8 cellular contexts compared by ENCODE assay signal in genomic region chrX:74422576-74423288, GRCh38. TPM values are rescaled to one million over a fixed set of nuclear protein-coding genes. Genes with fewer than 3 reads are reported as not detected.
DNase-seq lines count a peak whose midpoint lies in the region; ATAC-seq, FAIRE-seq and TF ChIP-seq lines count a peak whose summit lies in the region.

No MANE protein-coding gene starts in this region.

- H3K36me3 ChIP-seq in esophagus (ENCODE audit: control insufficient read depth in 2 of 2, insufficient read depth in 2 of 2, low read length in 1 of 2) = no peaks in the 10 kb centered on the region

- H3K4me1 ChIP-seq in esophagus (ENCODE audit: control insufficient read depth in 2 of 2, insufficient read depth in 2 of 2, low read length in 1 of 2) = no peaks in the 10 kb centered on the region

- no peaks in the 10 kb centered on the region for H3K27me3 ChIP-seq in esophagus (ENCODE audit: control insufficient read depth in 1 of 2, insufficient read depth in 2 of 2, low read length in 2 of 2)

- no peaks in the 10 kb centered on the region for H3K27me3 Mint-ChIP-seq in mesothelial cell of epicardium (ENCODE audit: low read depth)

- H3K4me3 Mint-ChIP-seq in mesothelial cell of epicardium = peak overlapping the region; percentile 75

- peak overlapping the region; percentile 42 to 54 for H3K4me3 ChIP-seq in esophagus (ENCODE audit: low read depth in 1 of 2, low read length in 2 of 2)

- no peak for FAIRE-seq in D721Med (lab: Jason Lieb, UNC)

- peak overlapping the region; percentile 87 for H3K27ac Mint-ChIP-seq in mesothelial cell of epicardium

- ATAC-seq in SK-N-SH treated with all-trans-retinoic acid at 6 μM for 48 hours (peak; percentile 62), GM19035 (IDR thresholded peaks at IDR 0.05; ENCODE audit: unreplicated experiment) (no peak)

- WGBS in esophagus, 2 donors = 11 to 30% methylated on average over 35 to 44 of the region's 44 CpGs

- DNase-seq in NCI-H524 (lab: John Stamatoyannopoulos, UW) = peak; percentile 63 to 73
- no peak for DNase-seq in NCI-H524 treated with DMSO at 0.1 percent for 48 hours (lab: John Stamatoyannopoulos, UW)
- DNase-seq in mesothelial cell of epicardium (ENCODE audit: low spot score in 2 of 2, unreplicated experiment in 2 of 2) = peak in 1 of 2 experiments; percentile 65
- no peak for DNase-seq in D721Med (ENCODE audit: insufficient read length, low spot score)

- no peaks in the 10 kb centered on the region for H3K9me3 ChIP-seq in esophagus (ENCODE audit: control insufficient read depth in 2 of 2, insufficient read depth in 1 of 2, low read depth in 1 of 2, low read length in 1 of 2)

- peaks cover 4% of the 10 kb centered on the region for H3K9me3 Mint-ChIP-seq in mesothelial cell of epicardium

- TF ChIP-seq CTCF in mesothelial cell of epicardium (IDR thresholded peaks at IDR 0.05; ENCODE audit: unreplicated experiment) = no peak
- TF ChIP-seq CTCF in D721Med (IDR thresholded peaks at IDR 0.05; ENCODE audit: insufficient read depth, missing control alignments) = no peak

- H3K27ac ChIP-seq in esophagus (ENCODE audit: low read depth in 2 of 2, low read length in 1 of 2) = peak overlapping the region; percentile 54 to 62
- peak overlapping the region; percentile 69 for H3K27ac ChIP-seq in temporal lobe (ENCODE audit: low read depth, low read length)

- peaks cover 11% of the 10 kb centered on the region for H3K4me1 Mint-ChIP-seq in mesothelial cell of epicardium

- H3K36me3 Mint-ChIP-seq in mesothelial cell of epicardium = no peaks in the 10 kb centered on the region

TF ChIP-seq in SK-N-SH treated with all-trans-retinoic acid at 6 μM for 48 hours, 23 proteins besides CTCF, POLR2A, EP300 and RAD21:
- TF ChIP-seq POU6F1 (CRISPR knock-in tag; IDR thresholded peaks at IDR 0.05; ENCODE audit: borderline replicate concordance, low read depth) (no peak), ZFP3 (CRISPR knock-in tag; IDR thresholded peaks at IDR 0.05) (0 out of 2 replicates have a peak, but pooled peaks have one; percentile 52)

RNA-seq across cellular contexts. Expression of gene SLC16A2, which starts 1.4 kb away (rescaled TPM):
- 1 to 10 TPM; 2.4 TPM for polyA plus RNA-seq in esophagus
- total RNA-seq in mesothelial cell of epicardium (14.8 to 15.2 TPM (median 15.0 TPM) in 3 replicates), temporal lobe (16.2 TPM)

Comparison
In these comparisons a context has a peak if more than half of its experiments do, and no peak if none do; other contexts are left out.
1. DNase-seq: peak in NCI-H524 (2 of 2); none in NCI-H524 treated with DMSO at 0.1 percent for 48 hours (single experiment) and D721Med (single experiment).